Comparison of ENCODE assay signal across 8 cellular contexts in genomic region chr9:41653565-41654340, GRCh38.
DNase-seq lines count a peak whose midpoint lies in the region; ATAC-seq, FAIRE-seq and TF ChIP-seq lines count a peak whose summit lies in the region.
"Not testable (repeated sequence)": the region's sequence is repeated elsewhere in the genome, so short reads cannot be mapped to it uniquely, and the experiment has no call there.

No MANE protein-coding gene starts in this region.

- H3K4me1 Mint-ChIP-seq in T-cell: peaks cover 0 to 12% (median 7%) of the 10 kb centered on the region in 3 donors
- not testable (repeated sequence) for H3K4me1 Mint-ChIP-seq in activated T-cell treated with anti-CD3 and anti-CD28 coated beads, Interleukin-2, amount 50 U/mL, for 72 hours (ENCODE audit: low read depth)
- H3K4me1 Mint-ChIP-seq in natural killer cell: peaks cover 13 to 17% of the 10 kb centered on the region in 2 donors

- TF ChIP-seq EP300 in GM12878 (IDR thresholded peaks at IDR 0.05; ENCODE audit: borderline replicate concordance in 1 of 2, control insufficient read depth in 1 of 2, low read depth in 2 of 2, low read length in 2 of 2); sigmoid colon (IDR thresholded peaks at IDR 0.05): not testable (repeated sequence)

- CTCF ChIA-PET in T-cell (lab: Charles Lee); GM12878 (lab: Yijun Ruan, JAX): not testable (repeated sequence)

- not testable (repeated sequence) for H4K20me1 ChIP-seq in GM12878 (ENCODE audit: control insufficient read depth, insufficient read depth)

- H3K27ac ChIP-seq in GM12878 (ENCODE audit: control insufficient read depth, insufficient read depth): not testable (repeated sequence)
- H3K27ac ChIP-seq in esophagus squamous epithelium (peak overlapping the region in 3 of 4 donors; percentile 39 to 75 (median 58)), sigmoid colon (peak overlapping the region; percentile 81 to 84 (median 82)), uterus (peak overlapping the region; percentile 52 to 81)

- RAD21 ChIA-PET in GM12878 (lab: Charles Lee; ENCODE audit: unreplicated experiment): not testable (repeated sequence)

- DNase-seq in T-cell; activated T-cell treated with anti-CD3 and anti-CD28 coated beads, Interleukin-2, amount 50 U/mL, for 72 hours; GM12878 (ENCODE audit: low read depth, low spot score); esophagus squamous epithelium (lab: John Stamatoyannopoulos, UW); natural killer cell; sigmoid colon; uterus: not testable (repeated sequence)
- peak; percentile 27 for DNase-seq in iris pigment epithelial cell (ENCODE audit: low read depth)

- not testable (repeated sequence) for H3K27me3 ChIP-seq in GM12878 (replicated peaks in 1 of 2; ENCODE audit: control insufficient read depth in 2 of 2, insufficient read depth in 2 of 2, low read length in 1 of 2); esophagus squamous epithelium; sigmoid colon; uterus

- BruUV-seq in GM12878 (replicated peaks; lab: Mats Ljungman, UMichigan): not testable (repeated sequence)

- in situ Hi-C loops in GM12878 (cut with MboI): not testable (repeated sequence)

- TF ChIP-seq CTCF in GM12878 (IDR thresholded peaks at IDR 0.05 in 2 of 3, conservative IDR thresholded peaks at IDR 0.05 in 1 of 3; ENCODE audit: control insufficient read depth in 2 of 3, extremely low read depth in 1 of 3, insufficient read depth in 1 of 3, low read depth in 3 of 3, low read length in 3 of 3); esophagus squamous epithelium (IDR thresholded peaks at IDR 0.05); natural killer cell (IDR thresholded peaks at IDR 0.05); sigmoid colon (IDR thresholded peaks at IDR 0.05); uterus (IDR thresholded peaks at IDR 0.05): not testable (repeated sequence)

- H3K36me3 ChIP-seq in GM12878 (ENCODE audit: control insufficient read depth in 2 of 2, insufficient read depth in 2 of 2, low read length in 1 of 2); esophagus squamous epithelium; sigmoid colon; uterus: not testable (repeated sequence)

- H3K4me2 ChIP-seq in GM12878 (ENCODE audit: control insufficient read depth, insufficient read depth): peak overlapping the region; percentile 44; the same call in 1 of the 2 replicates

- H3K4me3 ChIP-seq in GM12878: not testable (repeated sequence)
- H3K4me3 ChIP-seq in esophagus squamous epithelium: peak overlapping the region in 2 of 4 donors; percentile 31 to 43
- H3K4me3 ChIP-seq in sigmoid colon: peak overlapping the region; percentile 12 to 37 (median 33)
- peak overlapping the region in 1 of 2 donors; percentile 11 for H3K4me3 ChIP-seq in uterus

- not testable (repeated sequence) for H3K9me3 Mint-ChIP-seq in T-cell; activated T-cell treated with anti-CD3 and anti-CD28 coated beads, Interleukin-2, amount 50 U/mL, for 72 hours; natural killer cell

- SMC1A ChIA-PET in GM12878 (lab: Charles Lee; ENCODE audit: uncharacterized antibody, unreplicated experiment): not testable (repeated sequence)

- intact Hi-C loops in GM12878 (cut with micrococcal nuclease; ENCODE audit: unreplicated experiment); esophagus squamous epithelium (cut with DNase I); natural killer cell (cut with micrococcal nuclease); sigmoid colon (cut with DNase I); uterus (cut with DNase I; ENCODE audit: low total_unique reads): not testable (repeated sequence)

- not testable (repeated sequence) for H3K9ac ChIP-seq in GM12878 (ENCODE audit: control insufficient read depth, insufficient read depth, low read length)

- not testable (repeated sequence) for TF ChIP-seq POLR2A in GM12878 (IDR thresholded peaks at IDR 0.05; ENCODE audit: low read depth, low read length); esophagus squamous epithelium (IDR thresholded peaks at IDR 0.05); sigmoid colon (IDR thresholded peaks at IDR 0.05); uterus (IDR thresholded peaks at IDR 0.05)

- H3K27me3 Mint-ChIP-seq in T-cell; activated T-cell treated with anti-CD3 and anti-CD28 coated beads, Interleukin-2, amount 50 U/mL, for 72 hours (ENCODE audit: low read depth): not testable (repeated sequence)
- peaks cover 0 to 16% of the 10 kb centered on the region in 2 donors for H3K27me3 Mint-ChIP-seq in natural killer cell (ENCODE audit: low read depth in 2 of 2)

- not testable (repeated sequence) for H3K4me1 ChIP-seq in GM12878 (ENCODE audit: control insufficient read depth, insufficient read depth, low read length); esophagus squamous epithelium; sigmoid colon; uterus

- ATAC-seq in T-cell (replicated peaks in 1 of 4); activated T-cell treated with anti-CD3 and anti-CD28 coated beads, Interleukin-2, amount 50 U/mL, for 72 hours (replicated peaks in 1 of 2); GM12878; natural killer cell: not testable (repeated sequence)

- H3K4me3 Mint-ChIP-seq in T-cell (peak overlapping the region; percentile 13 to 61 (median 56)), natural killer cell (peak overlapping the region; percentile 77)
- H3K4me3 Mint-ChIP-seq in activated T-cell treated with anti-CD3 and anti-CD28 coated beads, Interleukin-2, amount 50 U/mL, for 72 hours: peak overlapping the region; percentile 60 to 65

- H3K27ac Mint-ChIP-seq in T-cell: peak overlapping the region in 1 of 2 donors; percentile 85
- not testable (repeated sequence) for H3K27ac Mint-ChIP-seq in activated T-cell treated with anti-CD3 and anti-CD28 coated beads, Interleukin-2, amount 50 U/mL, for 72 hours
- peak overlapping the region; percentile 33 to 68 for H3K27ac Mint-ChIP-seq in natural killer cell

- not testable (repeated sequence) for FAIRE-seq in GM12878 (lab: Jason Lieb, UNC)

- POLR2A ChIA-PET in T-cell (lab: Charles Lee); GM12878 (lab: Charles Lee): not testable (repeated sequence)

- H3K9me3 ChIP-seq in GM12878 (replicated peaks; ENCODE audit: control insufficient read depth, insufficient read depth, low read length); esophagus squamous epithelium; sigmoid colon; uterus: not testable (repeated sequence)

- TF ChIP-seq RAD21 in GM12878 (IDR thresholded peaks at IDR 0.05; ENCODE audit: insufficient read depth, low read depth, low read length): not testable (repeated sequence)

- not testable (repeated sequence) for H3K36me3 Mint-ChIP-seq in T-cell; activated T-cell treated with anti-CD3 and anti-CD28 coated beads, Interleukin-2, amount 50 U/mL, for 72 hours (ENCODE audit: insufficient read depth in 2 of 2); natural killer cell

- H3K79me2 ChIP-seq in GM12878 (ENCODE audit: control insufficient read depth, insufficient read depth, low read length): not testable (repeated sequence)

- H2AFZ ChIP-seq in GM12878 (ENCODE audit: control insufficient read depth, low read depth, low read length): not testable (repeated sequence)

- WGBS in GM12878 (ENCODE audit: insufficient coverage, insufficient replicate concordance, low lambda C conversion rate, missing lambda C conversion rate): 48% methylated on average over 13 of the region's 21 CpGs
- WGBS in esophagus squamous epithelium, 2 donors: 41 to 42% methylated on average over 3 to 11 of the region's 21 CpGs
- 28 to 52% methylated on average over 13 to 16 of the region's 21 CpGs for WGBS in sigmoid colon, 2 donors
